30 cellular contexts compared by ENCODE assay signal in the genomic region with DNA sequence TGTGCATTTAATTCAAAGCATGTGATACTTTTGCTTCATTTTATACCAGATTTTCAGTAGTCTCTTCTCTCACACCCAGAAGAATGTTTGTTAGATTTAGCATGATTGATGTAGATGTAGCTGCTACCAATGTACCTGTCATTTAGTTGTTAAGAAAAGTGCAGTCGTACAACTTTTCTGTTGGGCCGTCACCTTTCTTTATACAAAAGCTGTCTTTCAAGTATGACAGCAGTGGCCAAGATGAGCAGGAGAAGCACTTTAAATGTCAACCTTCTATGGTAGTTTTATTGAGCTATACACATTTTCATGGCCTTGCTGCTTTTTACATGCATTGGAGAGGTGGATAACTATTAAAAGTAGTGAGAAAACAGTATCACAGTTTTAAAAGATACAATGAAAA.
"Had no signal": no experiment of that assay in that cellular context is flagged by ENCODE, and none has a peak within 500 bp of the region (broad histone marks: within the 10 kb centered on the region; RNA-seq: fewer than 3 reads in every experiment).

No MANE protein-coding gene starts in this region.

- H3K4me3 ChIP-seq: adrenal gland, ascending aorta, body of pancreas, breast epithelium, cardiac muscle cell had no signal

- H3K27ac ChIP-seq: adrenal gland, ascending aorta, body of pancreas, brain microvascular endothelial cell, breast epithelium, cardiac muscle cell had no signal

- H3K9me3 ChIP-seq: adrenal gland, ascending aorta, body of pancreas had no signal

- H3K27me3 ChIP-seq: adrenal gland, ascending aorta, body of pancreas, brain microvascular endothelial cell, breast epithelium, cardiac muscle cell had no signal

- H3K36me3 ChIP-seq: adrenal gland, ascending aorta, brain microvascular endothelial cell, breast epithelium, cardiac muscle cell had no signal

- DNase-seq: activated effector memory CD4-positive, alpha-beta T cell treated with anti-CD3 and anti-CD28 coated beads, Interleukin-2, amount 50 U/mL, for 16 hours; activated effector memory CD4-positive, alpha-beta T cell treated with Interleukin-2 at 50 U/mL for 16 hours; activated gamma-delta T cell; activated gamma-delta T cell treated with Interleukin-2 at 50 U/mL for 16 hours; activated naive CD4-positive, alpha-beta T cell; activated naive CD4-positive, alpha-beta T cell treated with anti-CD3 and anti-CD28 coated beads for 36 hours; activated naive CD4-positive, alpha-beta T cell treated with anti-CD3 and anti-CD28 coated beads, Interleukin-2, amount 10 ng/mL, durations not matched to agents 7 days and 5 days; activated naive CD4-positive, alpha-beta T cell treated with anti-CD3 and anti-CD28 coated beads, Interleukin-2, amount 50 U/mL, for 16 hours; activated naive CD4-positive, alpha-beta T cell treated with Interleukin-2 at 50 U/mL for 16 hours; activated naive CD8-positive, alpha-beta T cell treated with anti-CD3 and anti-CD28 coated beads for 36 hours; activated naive CD8-positive, alpha-beta T cell treated with anti-CD3 and anti-CD28 coated beads, Interleukin-2, amount 10 ng/mL, durations not matched to agents 7 days and 5 days; activated naive CD8-positive, alpha-beta T cell treated with anti-CD3 and anti-CD28 coated beads, Interleukin-2, amount 50 U/mL, for 24 hours; activated T-cell treated with anti-CD3 and anti-CD28 coated beads, Interleukin-2, amount 50 U/mL, for 1 hour; activated T-cell treated with anti-CD3 and anti-CD28 coated beads, Interleukin-2, amount 50 U/mL, for 24 hours; activated T-cell treated with anti-CD3 and anti-CD28 coated beads, Interleukin-2, amount 50 U/mL, for 4 hours; activated T-cell treated with anti-CD3 and anti-CD28 coated beads, Interleukin-2, amount 50 U/mL, for 48 hours; activated T-cell treated with anti-CD3 and anti-CD28 coated beads, Interleukin-2, amount 50 U/mL, for 72 hours; adrenal gland; amniotic stem cell; amygdala; anterior cingulate cortex; aorta; body of pancreas; brain microvascular endothelial cell; caudate nucleus; central memory CD4-positive, alpha-beta T cell; cerebellar nuclear complex had no signal

- H3K4me1 ChIP-seq: adrenal gland, ascending aorta, body of pancreas, breast epithelium had no signal
